ENCODE assay signal across 10 cellular contexts in the genomic region with DNA sequence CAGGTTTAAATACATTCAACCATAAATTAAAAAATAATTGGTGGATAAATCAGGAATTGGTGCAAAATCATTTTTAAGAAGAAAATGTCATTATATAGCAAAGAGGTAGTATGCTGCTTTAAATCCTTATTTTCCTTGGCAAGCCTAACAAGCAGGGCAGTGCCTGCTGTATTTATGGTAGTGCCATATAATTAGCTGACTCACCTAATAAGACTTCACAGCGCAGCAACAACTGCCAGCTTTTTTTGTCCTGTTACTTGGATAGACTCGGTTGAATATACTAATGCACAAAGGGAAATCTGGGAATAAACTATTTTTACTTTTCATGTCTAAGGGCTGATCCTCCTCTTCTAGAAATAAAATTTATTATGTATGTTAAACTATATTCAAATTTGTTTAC.
DNase-seq lines count a peak whose midpoint lies in the region; ATAC-seq and TF ChIP-seq lines count a peak whose summit lies in the region.
"Had no signal": no experiment of that assay in that cellular context is flagged by ENCODE, and none has a peak within 500 bp of the region (broad histone marks: within the 10 kb centered on the region; RNA-seq: fewer than 3 reads in every experiment).

No MANE protein-coding gene starts in this region.

- peaks cover 4% of the 10 kb centered on the region for H3K27me3 Mint-ChIP-seq in activated CD4-positive, alpha-beta T cell treated with anti-CD3 and anti-CD28 coated beads, Interleukin-2, amount 10 ng/mL, durations not matched to agents 24 days and 14 days
- no peaks in the 10 kb centered on the region for H3K27me3 Mint-ChIP-seq in stimulated activated naive CD8-positive, alpha-beta T cell treated with anti-CD3 and anti-CD28 coated beads, Interleukin-15, amount 100 ng/mL, for 72 hours

- H3K9me3 Mint-ChIP-seq in activated CD4-positive, alpha-beta T cell treated with anti-CD3 and anti-CD28 coated beads, Interleukin-2, amount 10 ng/mL, durations not matched to agents 24 days and 14 days: no peaks in the 10 kb centered on the region
- no peaks in the 10 kb centered on the region for H3K9me3 Mint-ChIP-seq in stimulated activated naive CD8-positive, alpha-beta T cell treated with anti-CD3 and anti-CD28 coated beads, Interleukin-15, amount 100 ng/mL, for 72 hours

- H3K4me3 Mint-ChIP-seq in activated CD4-positive, alpha-beta T cell treated with anti-CD3 and anti-CD28 coated beads, Interleukin-2, amount 10 ng/mL, durations not matched to agents 24 days and 14 days: no peak overlapping the region
- no peak overlapping the region for H3K4me3 Mint-ChIP-seq in stimulated activated naive CD8-positive, alpha-beta T cell treated with anti-CD3 and anti-CD28 coated beads, Interleukin-15, amount 100 ng/mL, for 72 hours

- no peak overlapping the region for H3K27ac Mint-ChIP-seq in activated CD4-positive, alpha-beta T cell treated with anti-CD3 and anti-CD28 coated beads, Interleukin-2, amount 10 ng/mL, durations not matched to agents 24 days and 14 days
- no peak overlapping the region for H3K27ac Mint-ChIP-seq in stimulated activated naive CD8-positive, alpha-beta T cell treated with anti-CD3 and anti-CD28 coated beads, Interleukin-15, amount 100 ng/mL, for 72 hours

- intact Hi-C loops in activated CD4-positive, alpha-beta T cell treated with anti-CD3 and anti-CD28 coated beads, Interleukin-2, amount 10 ng/mL, durations not matched to agents 24 days and 14 days (cut with micrococcal nuclease): no loop called here
- intact Hi-C loops in tibial artery (cut with DNase I; ENCODE audit: low total_unique reads): no loop called here

- H3K9me3 ChIP-seq in tibial artery: no peaks in the 10 kb centered on the region

- in situ Hi-C loops in astrocyte of the spinal cord (cut with HindIII; ENCODE audit: low sequenced_read_pairs): no loop called here

- H3K36me3 Mint-ChIP-seq in activated CD4-positive, alpha-beta T cell treated with anti-CD3 and anti-CD28 coated beads, Interleukin-2, amount 10 ng/mL, durations not matched to agents 24 days and 14 days (ENCODE audit: low read depth): no peaks in the 10 kb centered on the region

- no peaks in the 10 kb centered on the region for H3K27me3 ChIP-seq in tibial artery

- no peak for TF ChIP-seq CTCF in astrocyte of the spinal cord (IDR thresholded peaks at IDR 0.05; ENCODE audit: low read depth, low read length)
- TF ChIP-seq CTCF in tibial artery (IDR thresholded peaks at IDR 0.05): no peak

- H3K4me3 ChIP-seq in astrocyte of the spinal cord (ENCODE audit: low read depth, low read length): no peak overlapping the region
- H3K4me3 ChIP-seq in tibial artery: no peak overlapping the region

- peak; percentile 50 for DNase-seq in ELR (ENCODE audit: low read depth)
- peak; percentile 43 for DNase-seq in NCI-H1417 treated with DMSO at 0.1 percent for 48 hours (lab: John Stamatoyannopoulos, UW)
- peak; percentile 71 for DNase-seq in astrocyte of the spinal cord (ENCODE audit: low read depth, low spot score)
- peak; percentile 69 for DNase-seq in myocyte (ENCODE audit: low read depth)
- DNase-seq in activated CD4-positive, alpha-beta T cell treated with anti-CD3 and anti-CD28 coated beads, Interleukin-2, amount 10 ng/mL, durations not matched to agents 24 days and 14 days: no peak
- DNase-seq in tibial artery: no peak
- no peak for DNase-seq in stimulated activated naive CD8-positive, alpha-beta T cell treated with anti-CD3 and anti-CD28 coated beads, Interleukin-15, amount 100 ng/mL, for 72 hours
- DNase-seq: trophoblast cell had no signal

- ATAC-seq in GM21526 (IDR thresholded peaks at IDR 0.05; ENCODE audit: low FRiP score, unreplicated experiment): no peak
- no peak for ATAC-seq in stimulated activated naive CD8-positive, alpha-beta T cell treated with anti-CD3 and anti-CD28 coated beads, Interleukin-15, amount 100 ng/mL, for 72 hours
- ATAC-seq: Panc1 had no signal

- H3K4me1 ChIP-seq in tibial artery: no peaks in the 10 kb centered on the region

- peaks cover 2% of the 10 kb centered on the region for H3K4me1 Mint-ChIP-seq in activated CD4-positive, alpha-beta T cell treated with anti-CD3 and anti-CD28 coated beads, Interleukin-2, amount 10 ng/mL, durations not matched to agents 24 days and 14 days
- no peaks in the 10 kb centered on the region for H3K4me1 Mint-ChIP-seq in stimulated activated naive CD8-positive, alpha-beta T cell treated with anti-CD3 and anti-CD28 coated beads, Interleukin-15, amount 100 ng/mL, for 72 hours

- H3K27ac ChIP-seq in tibial artery: no peak overlapping the region

- H3K36me3 ChIP-seq in tibial artery: no peaks in the 10 kb centered on the region

Comparison
In these comparisons a context has a peak if more than half of its experiments do, and no peak if none do; other contexts are left out.
1. DNase-seq: peak in ELR (single experiment), NCI-H1417 treated with DMSO at 0.1 percent for 48 hours (single experiment), astrocyte of the spinal cord (single experiment) and myocyte (single experiment); none in activated CD4-positive, alpha-beta T cell treated with anti-CD3 and anti-CD28 coated beads, Interleukin-2, amount 10 ng/mL, durations not matched to agents 24 days and 14 days (single experiment), tibial artery (0 of 2) and stimulated activated naive CD8-positive, alpha-beta T cell treated with anti-CD3 and anti-CD28 coated beads, Interleukin-15, amount 100 ng/mL, for 72 hours (0 of 2).